In the genomic region with DNA sequence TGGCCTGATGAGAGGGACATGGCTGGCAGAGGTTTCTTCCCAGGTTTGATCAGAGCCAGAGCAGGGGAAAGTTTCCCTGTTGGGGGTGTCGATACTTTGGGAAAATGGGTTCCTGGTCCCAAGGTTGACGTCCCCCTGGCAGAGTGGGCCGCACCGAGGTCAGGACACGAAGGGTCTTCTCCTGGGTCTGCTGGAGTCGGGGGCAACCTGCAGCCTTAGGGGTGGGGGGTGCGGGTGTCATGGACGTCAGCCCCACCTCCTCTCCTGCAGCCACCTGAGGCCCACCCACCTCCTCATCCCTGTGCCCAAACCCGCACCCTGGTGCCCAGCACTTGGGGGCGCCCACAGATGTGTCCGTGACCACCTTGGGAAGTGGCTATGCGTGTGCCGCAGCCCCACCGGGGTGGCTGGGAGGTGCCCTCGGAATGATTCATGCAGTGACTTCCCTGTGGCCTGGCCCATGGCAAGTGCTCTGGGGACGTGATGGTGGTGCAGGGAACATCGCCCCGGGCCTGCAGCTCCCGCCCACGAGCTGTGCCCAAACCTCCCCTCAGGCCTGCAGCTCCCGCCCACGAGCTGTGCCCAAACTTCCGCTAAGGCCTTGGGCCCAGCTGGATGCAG, we compare ENCODE assay signal across 17 cellular contexts.
DNase-seq lines count a peak whose midpoint lies in the region; FAIRE-seq and TF ChIP-seq lines count a peak whose summit lies in the region.
"Had no signal": no experiment of that assay in that cellular context is flagged by ENCODE, and none has a peak within 500 bp of the region (broad histone marks: within the 10 kb centered on the region; RNA-seq: fewer than 3 reads in every experiment).

No MANE protein-coding gene starts in this region.

- H3K9ac ChIP-seq in NT2/D1 (ENCODE audit: insufficient read length, low read depth): peak overlapping the region; percentile 6
- H3K9ac ChIP-seq in kidney (ENCODE audit: low read length in 2 of 2): no peak overlapping the region
- peak overlapping the region; percentile 42 for H3K9ac ChIP-seq in skeletal muscle satellite cell (ENCODE audit: low read depth, low read length)

- no peak for FAIRE-seq in kidney (lab: Jason Lieb, UNC)

- DNase-seq in NCI-H2171 treated with DMSO at 0.1 percent for 48 hours (lab: John Stamatoyannopoulos, UW) (peak; percentile 53), NCI-H2171 (lab: John Stamatoyannopoulos, UW) (no peak), NT2/D1 (ENCODE audit: low read depth, low spot score) (no peak), kidney (peak; percentile 64), NCI-H1694 (lab: John Stamatoyannopoulos, UW) (no peak), HCEC 1CT (no peak), globus pallidus (ENCODE audit: low spot score) (no peak)
- DNase-seq: C1 segment of cervical spinal cord, KG1, NCI-H1092, NCI-H187, NCI-H82, Peyer's patch had no signal

- intact Hi-C loops in kidney (cut with DNase I): no loop called here

- H3K27me3 ChIP-seq in NT2/D1 (ENCODE audit: insufficient read depth, insufficient read length) (no peaks in the 10 kb centered on the region), skeletal muscle satellite cell (ENCODE audit: control insufficient read depth, insufficient read depth, low read length) (peaks cover 35% of the 10 kb centered on the region)

- H3K9me3 ChIP-seq in NT2/D1 (ENCODE audit: insufficient read depth, low read length) (peaks cover 24% of the 10 kb centered on the region), kidney (ENCODE audit: control insufficient read depth in 1 of 2, low read length in 2 of 2) (peaks cover 2 to 11% of the 10 kb centered on the region in 2 donors), skeletal muscle satellite cell (replicated peaks; ENCODE audit: low read length) (peaks cover 10% of the 10 kb centered on the region)
- H3K9me3 ChIP-seq: Peyer's patch had no signal

- H3K4me3 ChIP-seq in NT2/D1 (ENCODE audit: insufficient read length, low read depth) (no peak overlapping the region), kidney (ENCODE audit: low read length in 2 of 2) (no peak overlapping the region), skeletal muscle satellite cell (ENCODE audit: low read length) (peak overlapping the region; percentile 51)
- H3K4me3 ChIP-seq: Peyer's patch, SJSA1 had no signal

- H3K27ac ChIP-seq in kidney (ENCODE audit: low read depth in 2 of 2, low read length in 2 of 2): no peak overlapping the region
- H3K27ac ChIP-seq: 22Rv1, HL-60, Peyer's patch, SJSA1 had no signal

- H3K4me1 ChIP-seq in NT2/D1 (ENCODE audit: insufficient read depth, insufficient read length) (peaks cover 20% of the 10 kb centered on the region), kidney (ENCODE audit: control insufficient read depth in 1 of 2, insufficient read depth in 1 of 2, low read depth in 1 of 2, low read length in 2 of 2) (no peaks in the 10 kb centered on the region), skeletal muscle satellite cell (ENCODE audit: control insufficient read depth, insufficient read depth, low read length) (peaks cover 17% of the 10 kb centered on the region)
- H3K4me1 ChIP-seq: Peyer's patch, SJSA1 had no signal

- peak overlapping the region; percentile 77 for H3K4me2 ChIP-seq in skeletal muscle satellite cell (ENCODE audit: low read length)

- TF ChIP-seq CTCF in kidney (IDR thresholded peaks at IDR 0.05; ENCODE audit: borderline replicate concordance, extremely low read depth, insufficient read depth): no peak

- H3K36me3 ChIP-seq in NT2/D1 (ENCODE audit: insufficient read depth, insufficient read length, low read length) (no peaks in the 10 kb centered on the region), kidney (ENCODE audit: control insufficient read depth in 1 of 2, insufficient read depth in 2 of 2, low read length in 2 of 2) (no peaks in the 10 kb centered on the region), skeletal muscle satellite cell (ENCODE audit: insufficient read depth, low read length) (no peaks in the 10 kb centered on the region)
- H3K36me3 ChIP-seq: Peyer's patch, SJSA1 had no signal

Comparison
In these comparisons a context has a peak if more than half of its experiments do, and no peak if none do; other contexts are left out.
1. DNase-seq: peak in NCI-H2171 treated with DMSO at 0.1 percent for 48 hours (single experiment) and kidney (single experiment); none in NCI-H2171 (single experiment), NT2/D1 (single experiment), NCI-H1694 (single experiment), HCEC 1CT (single experiment) and globus pallidus (single experiment).
2. H3K9ac ChIP-seq: peak in NT2/D1 (single experiment) and skeletal muscle satellite cell (single experiment); none in kidney (0 of 2).